ENCODE assay signal across 8 cellular contexts in the genomic region with DNA sequence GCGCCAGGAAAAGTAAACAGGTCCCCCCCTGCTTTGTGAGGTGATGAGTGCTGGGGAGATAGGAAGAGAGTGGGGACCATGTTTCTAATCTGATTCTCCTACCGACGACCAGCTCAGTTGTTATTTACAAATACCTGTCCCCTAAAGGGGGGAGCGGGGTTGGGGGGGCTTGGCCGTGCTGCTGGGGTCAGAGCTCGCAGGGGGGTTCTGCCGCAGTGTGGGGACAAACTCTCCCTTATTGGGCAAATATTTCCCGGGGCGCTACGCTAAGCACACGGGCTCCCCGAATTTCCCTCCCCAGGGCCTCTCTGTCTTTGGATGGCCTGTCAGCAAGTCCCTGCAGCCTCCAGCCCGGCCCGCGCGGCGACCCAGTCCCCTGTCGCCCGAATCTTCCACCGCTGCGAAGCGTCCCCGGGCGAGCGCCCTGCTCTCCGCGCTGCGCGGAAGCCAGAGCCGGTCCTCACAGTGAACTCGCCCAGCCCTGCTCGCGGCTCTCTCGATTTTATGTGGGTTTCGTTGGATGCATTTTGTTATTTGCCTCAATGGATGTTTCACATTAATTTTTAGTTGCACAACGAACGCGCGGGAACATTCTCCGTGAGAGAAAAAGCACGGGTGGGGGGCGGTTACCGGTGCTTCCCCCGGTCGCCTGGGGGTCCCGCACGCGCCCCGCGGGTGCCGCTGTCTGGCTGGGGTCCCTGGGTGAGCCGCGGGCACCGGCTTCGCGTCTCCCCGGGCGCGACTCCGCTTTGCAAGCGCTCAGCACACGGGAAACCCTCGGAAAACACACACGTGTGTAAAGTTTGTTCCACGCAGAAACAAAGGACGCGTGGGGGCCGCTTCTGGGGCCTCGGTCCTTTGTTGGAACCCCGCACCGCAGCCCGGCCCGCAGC. TPM values are rescaled to one million over a fixed set of nuclear protein-coding genes. Genes with fewer than 3 reads are reported as not detected.
DNase-seq lines count a peak whose midpoint lies in the region; ATAC-seq lines count a peak whose summit lies in the region.

No MANE protein-coding gene starts in this region.

- peaks cover 20% of the 10 kb centered on the region for H3K36me3 Mint-ChIP-seq in activated naive CD8-positive, alpha-beta T cell treated with anti-CD3 and anti-CD28 coated beads, Interleukin-2, amount 50 U/mL, for 24 hours (ENCODE audit: low read depth)
- no peaks in the 10 kb centered on the region for H3K36me3 Mint-ChIP-seq in immature natural killer cell
- H3K36me3 Mint-ChIP-seq in stimulated activated memory B cell treated with anti-CD40 and anti-IgM and Interleukin-4, amounts not matched to agents 10 μg/mL and 1 μg/mL and 100 μg/mL, for 72 hours: peaks cover 6% of the 10 kb centered on the region

- ATAC-seq in activated CD4-positive, CD25-positive, alpha-beta regulatory T cell treated with anti-CD3 and anti-CD28 coated beads, Interleukin-2, amount 50 U/mL, for 24 hours: no peak
- no peak for ATAC-seq in activated naive CD8-positive, alpha-beta T cell treated with anti-CD3 and anti-CD28 coated beads, Interleukin-2, amount 50 U/mL, for 24 hours
- ATAC-seq in stimulated activated memory B cell treated with anti-CD40 and anti-IgM and Interleukin-4, amounts not matched to agents 10 μg/mL and 1 μg/mL and 100 μg/mL, for 72 hours: peak; percentile 1

- peak; percentile 51 for DNase-seq in activated CD4-positive, CD25-positive, alpha-beta regulatory T cell treated with anti-CD3 and anti-CD28 coated beads, Interleukin-2, amount 50 U/mL, for 72 hours
- peak; percentile 33 for DNase-seq in activated naive CD8-positive, alpha-beta T cell treated with anti-CD3 and anti-CD28 coated beads, Interleukin-2, amount 50 U/mL, for 24 hours
- peak in 2 of 3 donors; percentile 23 to 38 for DNase-seq in immature natural killer cell
- no peak for DNase-seq in G401 (ENCODE audit: low spot score)
- DNase-seq in pons (ENCODE audit: low spot score): no peak
- no peak for DNase-seq in cerebellar cortex (ENCODE audit: low spot score)

- H3K27ac Mint-ChIP-seq in activated naive CD8-positive, alpha-beta T cell treated with anti-CD3 and anti-CD28 coated beads, Interleukin-2, amount 50 U/mL, for 24 hours: peak overlapping the region; percentile 71
- H3K27ac Mint-ChIP-seq in immature natural killer cell: peak overlapping the region; percentile 37 to 83 (median 78)
- no peak overlapping the region for H3K27ac Mint-ChIP-seq in stimulated activated memory B cell treated with anti-CD40 and anti-IgM and Interleukin-4, amounts not matched to agents 10 μg/mL and 1 μg/mL and 100 μg/mL, for 72 hours

- H3K9me3 Mint-ChIP-seq in activated naive CD8-positive, alpha-beta T cell treated with anti-CD3 and anti-CD28 coated beads, Interleukin-2, amount 50 U/mL, for 24 hours: no peaks in the 10 kb centered on the region
- H3K9me3 Mint-ChIP-seq in immature natural killer cell: no peaks in the 10 kb centered on the region
- H3K9me3 Mint-ChIP-seq in stimulated activated memory B cell treated with anti-CD40 and anti-IgM and Interleukin-4, amounts not matched to agents 10 μg/mL and 1 μg/mL and 100 μg/mL, for 72 hours: no peaks in the 10 kb centered on the region

- in situ Hi-C loops in G401 (cut with HindIII; ENCODE audit: low sequenced_read_pairs): no loop called here

- H3K4me3 Mint-ChIP-seq in activated naive CD8-positive, alpha-beta T cell treated with anti-CD3 and anti-CD28 coated beads, Interleukin-2, amount 50 U/mL, for 24 hours: peak overlapping the region; percentile 60
- H3K4me3 Mint-ChIP-seq in immature natural killer cell: peak overlapping the region; percentile 70 to 85 (median 79)
- H3K4me3 Mint-ChIP-seq in stimulated activated memory B cell treated with anti-CD40 and anti-IgM and Interleukin-4, amounts not matched to agents 10 μg/mL and 1 μg/mL and 100 μg/mL, for 72 hours: peak overlapping the region; percentile 68

- no peaks in the 10 kb centered on the region for H3K27me3 Mint-ChIP-seq in activated naive CD8-positive, alpha-beta T cell treated with anti-CD3 and anti-CD28 coated beads, Interleukin-2, amount 50 U/mL, for 24 hours
- peaks cover 7 to 20% (median 16%) of the 10 kb centered on the region in 3 donors for H3K27me3 Mint-ChIP-seq in immature natural killer cell (ENCODE audit: low read depth in 3 of 3)
- no peaks in the 10 kb centered on the region for H3K27me3 Mint-ChIP-seq in stimulated activated memory B cell treated with anti-CD40 and anti-IgM and Interleukin-4, amounts not matched to agents 10 μg/mL and 1 μg/mL and 100 μg/mL, for 72 hours

- H3K4me1 Mint-ChIP-seq in activated naive CD8-positive, alpha-beta T cell treated with anti-CD3 and anti-CD28 coated beads, Interleukin-2, amount 50 U/mL, for 24 hours: peaks cover 29% of the 10 kb centered on the region
- peaks cover 28 to 39% of the 10 kb centered on the region in 2 donors for H3K4me1 Mint-ChIP-seq in immature natural killer cell
- H3K4me1 Mint-ChIP-seq in stimulated activated memory B cell treated with anti-CD40 and anti-IgM and Interleukin-4, amounts not matched to agents 10 μg/mL and 1 μg/mL and 100 μg/mL, for 72 hours: peaks cover 23% of the 10 kb centered on the region

RNA-seq across cellular contexts. Expression of gene STX16, which starts 1.5 kb away (rescaled TPM):
- polyA plus RNA-seq in immature natural killer cell: 10 to 100 TPM; 17.2 to 24.9 (median 21.1) TPM
- 25.5 and 32.3 TPM in 2 replicates for total RNA-seq in G401 (2014; rRNA removed; shearing (Covaris generic))

RNA-seq across cellular contexts. Expression of gene NPEPL1, which starts 43.1 kb away (rescaled TPM):
- 10 to 100 TPM; 10.1 to 20.1 (median 11.6) TPM for polyA plus RNA-seq in immature natural killer cell
- total RNA-seq in G401 (2014; rRNA removed; shearing (Covaris generic)): 1.3 and 5.4 TPM in 2 replicates

Comparison
In these comparisons a context has a peak if more than half of its experiments do, and no peak if none do; other contexts are left out.
1. DNase-seq: peak in activated CD4-positive, CD25-positive, alpha-beta regulatory T cell treated with anti-CD3 and anti-CD28 coated beads, Interleukin-2, amount 50 U/mL, for 72 hours (single experiment), activated naive CD8-positive, alpha-beta T cell treated with anti-CD3 and anti-CD28 coated beads, Interleukin-2, amount 50 U/mL, for 24 hours (single experiment) and immature natural killer cell (2 of 3); none in G401 (single experiment), pons (single experiment) and cerebellar cortex (single experiment).
2. Peak in every context shown above with its lines, with median percentiles within 50 percentile points of each other: H3K4me3 Mint-ChIP-seq.